Comparison of ENCODE assay signal across 1 cellular context in the genomic region with DNA sequence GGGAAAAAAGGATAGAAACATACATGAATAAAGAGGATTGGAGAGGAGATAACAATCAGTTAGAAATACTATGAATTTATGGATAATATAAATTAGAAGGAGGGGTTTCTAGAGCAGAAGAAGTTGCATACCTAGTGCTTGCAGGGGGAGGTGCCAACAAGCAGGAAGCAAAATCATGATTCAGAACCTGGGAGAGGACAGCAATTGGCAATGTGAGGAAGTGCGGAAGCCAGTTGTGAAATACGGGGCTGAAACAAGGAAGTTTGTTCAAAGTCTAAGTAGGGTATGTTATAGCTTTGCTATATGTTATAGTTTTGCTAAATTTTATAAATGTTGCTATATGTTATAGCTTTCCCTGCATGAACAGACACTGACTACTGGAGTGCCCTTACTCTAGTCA.
TF ChIP-seq lines count a peak whose summit lies in the region.

No MANE protein-coding gene starts in this region.

TF ChIP-seq in HEK293, 187 proteins besides CTCF, POLR2A, EP300 and RAD21 (continued from another document):
- TF ChIP-seq, protein P1, sequence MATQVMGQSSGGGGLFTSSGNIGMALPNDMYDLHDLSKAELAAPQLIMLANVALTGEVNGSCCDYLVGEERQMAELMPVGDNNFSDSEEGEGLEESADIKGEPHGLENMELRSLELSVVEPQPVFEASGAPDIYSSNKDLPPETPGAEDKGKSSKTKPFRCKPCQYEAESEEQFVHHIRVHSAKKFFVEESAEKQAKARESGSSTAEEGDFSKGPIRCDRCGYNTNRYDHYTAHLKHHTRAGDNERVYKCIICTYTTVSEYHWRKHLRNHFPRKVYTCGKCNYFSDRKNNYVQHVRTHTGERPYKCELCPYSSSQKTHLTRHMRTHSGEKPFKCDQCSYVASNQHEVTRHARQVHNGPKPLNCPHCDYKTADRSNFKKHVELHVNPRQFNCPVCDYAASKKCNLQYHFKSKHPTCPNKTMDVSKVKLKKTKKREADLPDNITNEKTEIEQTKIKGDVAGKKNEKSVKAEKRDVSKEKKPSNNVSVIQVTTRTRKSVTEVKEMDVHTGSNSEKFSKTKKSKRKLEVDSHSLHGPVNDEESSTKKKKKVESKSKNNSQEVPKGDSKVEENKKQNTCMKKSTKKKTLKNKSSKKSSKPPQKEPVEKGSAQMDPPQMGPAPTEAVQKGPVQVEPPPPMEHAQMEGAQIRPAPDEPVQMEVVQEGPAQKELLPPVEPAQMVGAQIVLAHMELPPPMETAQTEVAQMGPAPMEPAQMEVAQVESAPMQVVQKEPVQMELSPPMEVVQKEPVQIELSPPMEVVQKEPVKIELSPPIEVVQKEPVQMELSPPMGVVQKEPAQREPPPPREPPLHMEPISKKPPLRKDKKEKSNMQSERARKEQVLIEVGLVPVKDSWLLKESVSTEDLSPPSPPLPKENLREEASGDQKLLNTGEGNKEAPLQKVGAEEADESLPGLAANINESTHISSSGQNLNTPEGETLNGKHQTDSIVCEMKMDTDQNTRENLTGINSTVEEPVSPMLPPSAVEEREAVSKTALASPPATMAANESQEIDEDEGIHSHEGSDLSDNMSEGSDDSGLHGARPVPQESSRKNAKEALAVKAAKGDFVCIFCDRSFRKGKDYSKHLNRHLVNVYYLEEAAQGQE (tag by site-specific recombination; IDR thresholded peaks at IDR 0.05): peak; percentile 86
